ENCODE assay signal across 1 cellular context in the genomic region with DNA sequence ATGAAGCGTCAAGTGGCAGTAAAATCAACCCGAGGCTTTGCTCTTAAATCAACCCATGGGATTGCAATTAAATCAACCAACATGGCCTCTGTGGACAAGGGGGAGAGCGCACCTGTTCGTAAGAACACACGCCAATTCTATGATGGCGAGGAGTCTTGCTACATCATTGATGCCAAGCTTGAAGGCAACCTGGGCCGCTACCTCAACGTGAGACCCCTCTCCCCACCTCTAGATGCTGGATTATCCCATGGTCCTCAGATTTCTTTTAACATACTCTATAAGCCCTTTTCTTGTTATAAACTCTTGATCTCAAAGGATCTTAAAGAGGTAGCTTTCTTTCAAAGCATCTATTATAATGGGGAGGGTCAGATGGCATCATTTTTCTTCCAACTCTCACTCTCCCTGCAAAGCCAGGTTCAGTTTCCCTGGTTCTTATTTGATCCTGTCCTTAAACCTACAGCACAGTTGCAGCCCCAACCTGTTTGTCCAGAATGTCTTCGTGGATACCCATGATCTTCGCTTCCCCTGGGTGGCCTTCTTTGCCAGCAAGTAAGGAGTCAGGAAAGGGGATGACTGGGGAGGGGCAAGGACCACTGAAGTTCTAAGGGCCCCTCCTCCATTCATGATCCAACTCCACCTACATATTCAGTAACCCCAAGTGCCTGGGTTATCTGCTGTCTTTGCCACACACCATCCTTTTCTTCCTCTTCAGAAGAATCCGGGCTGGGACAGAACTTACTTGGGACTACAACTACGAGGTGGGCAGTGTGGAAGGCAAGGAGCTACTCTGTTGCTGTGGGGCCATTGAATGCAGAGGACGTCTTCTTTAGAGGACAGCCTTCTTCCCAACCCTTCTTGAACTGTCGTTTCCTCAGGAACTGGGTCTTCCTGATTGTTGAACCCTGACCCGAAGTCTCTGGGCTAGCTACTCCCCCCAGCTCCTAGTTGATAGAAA.
TF ChIP-seq lines count a peak whose summit lies in the region.

No MANE protein-coding gene starts in this region.

TF ChIP-seq in endothelial cell of umbilical vein, 7 proteins besides CTCF, POLR2A, EP300 and RAD21:
- TF ChIP-seq POLR2AphosphoS5 (IDR thresholded peaks at IDR 0.05; ENCODE audit: insufficient read depth, low read depth, low read length) (no peak), EZH2 (IDR thresholded peaks at IDR 0.05; ENCODE audit: borderline replicate concordance, low read depth, low read length, severe bottlenecking) (no peak), FOS (IDR thresholded peaks at IDR 0.05; ENCODE audit: borderline replicate concordance, insufficient read depth, low read length) (no peak), JUN (IDR thresholded peaks at IDR 0.05; ENCODE audit: borderline replicate concordance, insufficient read depth, insufficient read length, low read depth) (no peak), GATA2 (IDR thresholded peaks at IDR 0.05; ENCODE audit: insufficient read depth, insufficient read length, low read depth, low read length) (no peak), MYC (IDR thresholded peaks at IDR 0.05; ENCODE audit: low read depth, low read length) (no peak)
- TF ChIP-seq, protein P1, sequence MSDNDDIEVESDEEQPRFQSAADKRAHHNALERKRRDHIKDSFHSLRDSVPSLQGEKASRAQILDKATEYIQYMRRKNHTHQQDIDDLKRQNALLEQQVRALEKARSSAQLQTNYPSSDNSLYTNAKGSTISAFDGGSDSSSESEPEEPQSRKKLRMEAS (IDR thresholded peaks at IDR 0.05; ENCODE audit: insufficient read depth, insufficient read length), result no peak
